ENCODE assay signal across 32 cellular contexts in the genomic region with DNA sequence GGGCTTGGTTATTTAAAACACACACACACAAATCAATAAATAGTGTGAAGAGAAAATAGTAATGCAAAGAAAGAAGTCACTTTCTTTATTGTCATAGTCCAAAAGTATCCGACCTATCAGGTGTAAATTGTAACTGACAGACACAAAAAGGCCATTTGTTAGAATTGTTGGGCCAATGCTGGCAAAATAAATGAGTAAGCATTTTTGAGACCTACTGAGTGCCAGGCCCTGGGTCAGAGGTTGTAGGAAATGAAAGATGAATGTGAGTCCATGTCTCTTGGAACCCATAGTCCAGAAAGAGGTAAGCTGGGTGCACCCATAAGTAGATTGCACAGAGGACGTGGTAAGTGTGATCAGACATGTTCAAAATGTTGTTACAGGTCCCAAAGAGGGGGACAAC.
"Had no signal": no experiment of that assay in that cellular context is flagged by ENCODE, and none has a peak within 500 bp of the region (broad histone marks: within the 10 kb centered on the region; RNA-seq: fewer than 3 reads in every experiment).

No MANE protein-coding gene starts in this region.

- H3K4me3 ChIP-seq: ovary, psoas muscle, skin epidermis, smooth muscle cell, spleen, stomach, thoracic aorta, thyroid gland, tibial nerve, upper lobe of left lung, vagina had no signal

- H3K27ac Mint-ChIP-seq: naive B cell; naive thymus-derived CD8-positive, alpha-beta T cell; natural killer cell treated with Interleukin-12 subunit alpha and Interleukin-12 subunit beta and Interleukin-15 and Interleukin-18, amount 100 ng/mL, for 72 hours; nephron progenitor cell; progenitor cell of endocrine pancreas; stimulated activated effector memory CD8-positive, alpha-beta T cell treated with anti-CD3 and anti-CD28 coated beads, Interleukin-12 subunit alpha, Interleukin-12 subunit beta, amount 100 ng/mL, for 72 hours; stimulated activated naive B cell treated with anti-CD40 and anti-IgM and Interleukin-4, amounts not matched to agents 10 μg/mL and 1 μg/mL and 100 μg/mL, for 72 hours; stimulated activated naive CD8-positive, alpha-beta T cell treated with anti-CD3 and anti-CD28 coated beads, Interleukin-15, Interleukin-2, amounts not matched to agents 100 ng/mL and 50 ng/mL, for 24 hours had no signal

- H3K9me3 Mint-ChIP-seq: naive thymus-derived CD8-positive, alpha-beta T cell; natural killer cell treated with Interleukin-12 subunit alpha and Interleukin-12 subunit beta and Interleukin-15 and Interleukin-18, amount 100 ng/mL, for 72 hours; stimulated activated effector memory CD8-positive, alpha-beta T cell treated with anti-CD3 and anti-CD28 coated beads, Interleukin-12 subunit alpha, Interleukin-12 subunit beta, amount 100 ng/mL, for 72 hours; stimulated activated naive CD8-positive, alpha-beta T cell treated with anti-CD3 and anti-CD28 coated beads, Interleukin-15, Interleukin-2, amounts not matched to agents 100 ng/mL and 50 ng/mL, for 24 hours had no signal

- H3K36me3 Mint-ChIP-seq: naive B cell; naive thymus-derived CD8-positive, alpha-beta T cell; natural killer cell treated with Interleukin-12 subunit alpha and Interleukin-12 subunit beta and Interleukin-15 and Interleukin-18, amount 100 ng/mL, for 72 hours; stimulated activated effector memory CD8-positive, alpha-beta T cell treated with anti-CD3 and anti-CD28 coated beads, Interleukin-12 subunit alpha, Interleukin-12 subunit beta, amount 100 ng/mL, for 72 hours; stimulated activated naive B cell treated with anti-CD40 and anti-IgM and Interleukin-4, amounts not matched to agents 10 μg/mL and 1 μg/mL and 100 μg/mL, for 72 hours had no signal

- H3K4me1 ChIP-seq: parathyroid adenoma, psoas muscle, spleen, stomach, thyroid gland, tibial nerve, upper lobe of left lung, vagina had no signal

- H3K4me3 Mint-ChIP-seq: naive B cell; naive thymus-derived CD8-positive, alpha-beta T cell; natural killer cell treated with Interleukin-12 subunit alpha and Interleukin-12 subunit beta and Interleukin-15 and Interleukin-18, amount 100 ng/mL, for 72 hours; nephron progenitor cell; neural crest cell; stimulated activated effector memory CD8-positive, alpha-beta T cell treated with anti-CD3 and anti-CD28 coated beads, Interleukin-12 subunit alpha, Interleukin-12 subunit beta, amount 100 ng/mL, for 72 hours; stimulated activated naive B cell treated with anti-CD40 and anti-IgM and Interleukin-4, amounts not matched to agents 10 μg/mL and 1 μg/mL and 100 μg/mL, for 72 hours; stimulated activated naive CD8-positive, alpha-beta T cell treated with anti-CD3 and anti-CD28 coated beads, Interleukin-15, Interleukin-2, amounts not matched to agents 100 ng/mL and 50 ng/mL, for 24 hours had no signal

- H3K4me1 Mint-ChIP-seq: naive thymus-derived CD8-positive, alpha-beta T cell; nephron progenitor cell; neural crest cell; stimulated activated effector memory CD8-positive, alpha-beta T cell treated with anti-CD3 and anti-CD28 coated beads, Interleukin-12 subunit alpha, Interleukin-12 subunit beta, amount 100 ng/mL, for 72 hours had no signal

- ATAC-seq: naive thymus-derived CD8-positive, alpha-beta T cell; natural killer cell treated with Interleukin-12 subunit alpha and Interleukin-12 subunit beta and Interleukin-15 and Interleukin-18, amount 100 ng/mL, for 72 hours; psoas muscle; right cardiac atrium; sciatic nerve; stimulated activated effector memory CD8-positive, alpha-beta T cell treated with anti-CD3 and anti-CD28 coated beads, Interleukin-12 subunit alpha, Interleukin-12 subunit beta, amount 100 ng/mL, for 72 hours had no signal

- H2AFZ ChIP-seq: parathyroid adenoma had no signal

- H3K27me3 ChIP-seq: ovary, spleen, stomach, thyroid gland, tibial nerve, upper lobe of left lung, vagina had no signal

- H3K27ac ChIP-seq: neutrophil, ovary, parathyroid adenoma, psoas muscle, skin epidermis, spleen, stomach, thoracic aorta, thyroid gland, tibial nerve, upper lobe of left lung, vagina had no signal

- H3K9me3 ChIP-seq: neutrophil, ovary, psoas muscle, spleen, stomach, thoracic aorta, thyroid gland, upper lobe of left lung, vagina had no signal

- H3K36me3 ChIP-seq: neutrophil, ovary, spleen, stomach, thoracic aorta, thyroid gland, tibial nerve, upper lobe of left lung, vagina had no signal

- H3K4me2 ChIP-seq: smooth muscle cell had no signal

- H3K79me2 ChIP-seq: parathyroid adenoma had no signal

- DNase-seq: naive B cell; naive thymus-derived CD8-positive, alpha-beta T cell; nephron progenitor cell; nucleus accumbens; ovary; posterior cingulate gyrus; psoas muscle; right cardiac atrium; spleen; stimulated activated CD4-positive, alpha-beta T cell treated with anti-CD3 and anti-CD28 coated beads, Interleukin-12 subunit alpha, Interleukin-12 subunit beta, amount 100 ng/mL, for 4 hours; stimulated activated CD4-positive, alpha-beta T cell treated with anti-CD3 and anti-CD28 coated beads, Interleukin-1b, Interleukin-23, amount 100 ng/mL, for 48 hours; stimulated activated CD4-positive, alpha-beta T cell treated with anti-CD3 and anti-CD28 coated beads, Interleukin-4, amount 100 ng/mL, for 1 hour; stimulated activated CD4-positive, alpha-beta T cell treated with anti-CD3 and anti-CD28 coated beads, Interleukin-4, amount 100 ng/mL, for 4 hours; stimulated activated naive B cell treated with anti-CD40 and anti-IgM and Interleukin-4, amounts not matched to agents 10 μg/mL and 1 μg/mL and 100 μg/mL, for 72 hours; stimulated activated naive CD4-positive, alpha-beta T cell treated with Interleukin-2 at 50 U/mL for 16 hours; stomach; thyroid gland; trophoblast cell; upper lobe of left lung had no signal

- H3K9ac ChIP-seq: parathyroid adenoma had no signal
